In genomic region chr14:56891226-56891625, GRCh38 we compare ENCODE assay signal across 26 cellular contexts.
DNase-seq lines count a peak whose midpoint lies in the region; ATAC-seq, FAIRE-seq and TF ChIP-seq lines count a peak whose summit lies in the region.
"Had no signal": no experiment of that assay in that cellular context is flagged by ENCODE, and none has a peak within 500 bp of the region (broad histone marks: within the 10 kb centered on the region; RNA-seq: fewer than 3 reads in every experiment).

No MANE protein-coding gene starts in this region.

- in situ Hi-C loops in SK-MEL-5 (cut with HindIII; ENCODE audit: low pct_unique_long_range_greater_than_20kb, low sequenced_read_pairs) = no loop called here

- H4K8ac ChIP-seq in trophoblast cell (ENCODE audit: low read depth, low read length) = no peak overlapping the region

- H3K18ac ChIP-seq in trophoblast cell (ENCODE audit: low read length) = no peak overlapping the region

- FAIRE-seq in HTR-8/SVneo (lab: Jason Lieb, UNC) = peak; percentile 31
- FAIRE-seq: RCC 7860, urothelium cell line had no signal

- H3K4ac ChIP-seq in trophoblast cell (ENCODE audit: low read depth, low read length) = no peak overlapping the region

- H2AK5ac ChIP-seq in trophoblast cell (ENCODE audit: low read length) = no peak overlapping the region

- no peak for ATAC-seq in GM19455 (IDR thresholded peaks at IDR 0.05; ENCODE audit: unreplicated experiment)
- ATAC-seq: left lung; naive thymus-derived CD4-positive, alpha-beta T cell; stimulated activated effector memory CD8-positive, alpha-beta T cell treated with anti-CD3 and anti-CD28 coated beads, Interleukin-12 subunit alpha, Interleukin-12 subunit beta, amount 100 ng/mL, for 72 hours; T-helper 17 cell had no signal

- H3K4me1 ChIP-seq in trophoblast cell (ENCODE audit: control insufficient read depth in 1 of 2, insufficient read depth in 2 of 2, low read length in 2 of 2) = peaks cover 3 to 4% of the 10 kb centered on the region in 2 experiments
- no peaks in the 10 kb centered on the region for H3K4me1 ChIP-seq in right atrium auricular region
- H3K4me1 ChIP-seq: esophagus muscularis mucosa, left lung had no signal

- DNase-seq in HTR-8/SVneo (ENCODE audit: insufficient read length, low spot score) (no peak), NCI-H524 treated with DMSO at 0.1 percent for 48 hours (lab: John Stamatoyannopoulos, UW) (peak; percentile 40), SK-MEL-5 (ENCODE audit: low read depth, low spot score) (peak; percentile 11), trophoblast cell (peak; percentile 15 to 68), right atrium auricular region (ENCODE audit: low spot score) (no peak)
- DNase-seq in activated CD8-positive, alpha-beta memory T cell treated with anti-CD3 and anti-CD28 coated beads, Interleukin-2, amount 50 U/mL, for 48 hours = no peak
- DNase-seq: activated CD4-positive, alpha-beta T cell treated with anti-CD3 and anti-CD28 coated beads, Interleukin-2, amount 10 ng/mL, durations not matched to agents 24 days and 14 days; activated naive CD4-positive, alpha-beta T cell treated with anti-CD3 and anti-CD28 coated beads, Interleukin-2, amount 10 ng/mL, durations not matched to agents 7 days and 5 days; amygdala; endodermal cell; HFFc6; hypothalamus; left lung; naive thymus-derived CD4-positive, alpha-beta T cell; NCI-H1694 treated with DMSO at 0.1 percent for 48 hours; occipital lobe; SK-N-SH; stimulated activated CD4-positive, alpha-beta T cell treated with anti-CD3 and anti-CD28 coated beads, Interleukin-2, amount 100 ng/mL, for 48 hours; T-helper 17 cell had no signal

- H3K79me1 ChIP-seq in trophoblast cell (ENCODE audit: low read length) = no peaks in the 10 kb centered on the region

- H3K27ac ChIP-seq in trophoblast cell (ENCODE audit: low read depth, low read length) = no peak overlapping the region
- H3K27ac ChIP-seq in right atrium auricular region = no peak overlapping the region
- H3K27ac ChIP-seq: C4-2B, cardiac muscle cell, esophagus muscularis mucosa, left lung had no signal

- no peaks in the 10 kb centered on the region for H3K79me2 ChIP-seq in trophoblast cell (ENCODE audit: control insufficient read depth, insufficient read depth, low read length, poor library complexity)

- no peak overlapping the region for H4K12ac ChIP-seq in trophoblast cell (ENCODE audit: low read depth, low read length)

- H3K27me3 ChIP-seq in trophoblast cell (ENCODE audit: insufficient read depth, low read length) (no peaks in the 10 kb centered on the region), right atrium auricular region (no peaks in the 10 kb centered on the region)

- no peak for TF ChIP-seq CTCF in right atrium auricular region (IDR thresholded peaks at IDR 0.05)

- H2BK120ac ChIP-seq in trophoblast cell (ENCODE audit: insufficient read depth, low read length, poor library complexity) = no peak overlapping the region

- no peaks in the 10 kb centered on the region for H3K36me3 ChIP-seq in trophoblast cell (ENCODE audit: control insufficient read depth in 1 of 2, insufficient read depth in 2 of 2, low read length in 2 of 2)
- H3K36me3 ChIP-seq in right atrium auricular region = no peaks in the 10 kb centered on the region
- H3K36me3 ChIP-seq: cardiac muscle cell, esophagus muscularis mucosa, left lung had no signal

- H3K14ac ChIP-seq in trophoblast cell (ENCODE audit: low read length) = no peak overlapping the region

- H3K23ac ChIP-seq in trophoblast cell (ENCODE audit: low read length) = no peak overlapping the region

- H2BK12ac ChIP-seq in trophoblast cell (ENCODE audit: low read length) = no peak overlapping the region

- no peak overlapping the region for H4K91ac ChIP-seq in trophoblast cell (ENCODE audit: low read depth, low read length)

- H3K9ac ChIP-seq in trophoblast cell (ENCODE audit: low read length) = no peak overlapping the region
- H3K9ac ChIP-seq: SK-N-SH had no signal

- H3K4me3 ChIP-seq in trophoblast cell (ENCODE audit: low read depth, low read length) (no peak overlapping the region), right atrium auricular region (no peak overlapping the region)
- H3K4me3 ChIP-seq: cardiac muscle cell, esophagus muscularis mucosa, left lung had no signal

- H2BK5ac ChIP-seq in trophoblast cell (ENCODE audit: low read depth, low read length, poor library complexity) = no peak overlapping the region

- H3K9me3 ChIP-seq in trophoblast cell (ENCODE audit: insufficient read depth, low read depth, low read length) = no peaks in the 10 kb centered on the region
- no peaks in the 10 kb centered on the region for H3K9me3 ChIP-seq in right atrium auricular region
- H3K9me3 ChIP-seq: esophagus muscularis mucosa, left lung, SK-N-SH had no signal

- H2AFZ ChIP-seq in trophoblast cell (ENCODE audit: insufficient read depth, low read length, poor library complexity) = no peak overlapping the region

- H3K4me2 ChIP-seq in trophoblast cell (ENCODE audit: low read length) = no peak overlapping the region
- H3K4me2 ChIP-seq: SK-N-SH had no signal

Comparison
In these comparisons a context has a peak if more than half of its experiments do, and no peak if none do; other contexts are left out.
1. DNase-seq: peak in NCI-H524 treated with DMSO at 0.1 percent for 48 hours (single experiment), SK-MEL-5 (single experiment) and trophoblast cell (2 of 2); none in HTR-8/SVneo (single experiment), activated CD8-positive, alpha-beta memory T cell treated with anti-CD3 and anti-CD28 coated beads, Interleukin-2, amount 50 U/mL, for 48 hours (single experiment) and right atrium auricular region (single experiment).